Comparison of ENCODE assay signal across 31 cellular contexts in genomic region chr6:134703206-134703605, GRCh38.
"Had no signal": no experiment of that assay in that cellular context is flagged by ENCODE, and none has a peak within 500 bp of the region (broad histone marks: within the 10 kb centered on the region; RNA-seq: fewer than 3 reads in every experiment).

No MANE protein-coding gene starts in this region.

- DNase-seq: activated CD4-positive, alpha-beta T cell treated with anti-CD3 and anti-CD28 coated beads, Interleukin-2, amount 10 ng/mL, durations not matched to agents 7 days and 5 days; activated CD4-positive, CD25-positive, alpha-beta regulatory T cell treated with anti-CD3 and anti-CD28 coated beads, Interleukin-2, amount 50 U/mL, for 72 hours; activated CD8-positive, alpha-beta T cell treated with anti-CD3 and anti-CD28 coated beads for 36 hours; activated gamma-delta T cell treated with Interleukin-2 at 50 U/mL for 16 hours; activated naive CD4-positive, alpha-beta T cell treated with anti-CD3 and anti-CD28 coated beads, Interleukin-2, amount 50 U/mL, for 16 hours; activated T-cell treated with anti-CD3 and anti-CD28 coated beads, Interleukin-2, amount 50 U/mL, for 4 hours; amniotic stem cell; brain microvascular endothelial cell; caudate nucleus; cortex of kidney; effector memory CD8-positive, alpha-beta T cell; erythroblast; gastrocnemius medialis; glutamatergic neuron; hypothalamus; immature natural killer cell; kidney glomerular epithelial cell; left lung; naive thymus-derived CD4-positive, alpha-beta T cell; occipital lobe; right lobe of liver; stimulated activated CD4-positive, alpha-beta T cell treated with anti-CD3 and anti-CD28 coated beads, Interleukin-12 subunit alpha, Interleukin-12 subunit beta, amount 100 ng/mL, for 4 hours; stimulated activated CD4-positive, alpha-beta T cell treated with anti-CD3 and anti-CD28 coated beads, Interleukin-4, amount 100 ng/mL, for 1 hour; stimulated activated naive CD8-positive, alpha-beta T cell treated with anti-CD3 and anti-CD28 coated beads, Interleukin-15, Interleukin-2, amounts not matched to agents 100 U/mL and 50 U/mL, for 24 hours; T-helper 2 cell; testis; transverse colon had no signal

- H3K4me3 ChIP-seq: gastrocnemius medialis, left lung, neural progenitor cell, right lobe of liver, skin epidermis, testis, transverse colon had no signal

- H3K27me3 ChIP-seq: brain microvascular endothelial cell, gastrocnemius medialis, left lung, neural progenitor cell, right lobe of liver, testis, transverse colon had no signal

- H3K4me2 ChIP-seq: neural progenitor cell had no signal

- H3K4me1 ChIP-seq: gastrocnemius medialis had no signal

- H3K36me3 ChIP-seq: brain microvascular endothelial cell, gastrocnemius medialis, left lung, neural progenitor cell, right lobe of liver, transverse colon had no signal

- H2AFZ ChIP-seq: neural progenitor cell had no signal

- H3K9ac ChIP-seq: neural progenitor cell had no signal

- H3K27ac ChIP-seq: brain microvascular endothelial cell, gastrocnemius medialis, left lung, neural progenitor cell, right lobe of liver, skin epidermis, testis, transverse colon had no signal

- H3K9me3 ChIP-seq: gastrocnemius medialis, left lung, right lobe of liver, testis, transverse colon had no signal

- FAIRE-seq: astrocyte had no signal

- ATAC-seq: activated CD8-positive, alpha-beta T cell treated with anti-CD3 and anti-CD28 coated beads for 36 hours; activated T-cell treated with anti-CD3 and anti-CD28 coated beads, Interleukin-2, amount 50 U/mL, for 4 hours; activated T-helper 17 cell treated with anti-CD3 and anti-CD28 coated beads, Interleukin-2, amount 50 U/mL, for 72 hours; effector memory CD8-positive, alpha-beta T cell; gastrocnemius medialis; left lung; naive thymus-derived CD4-positive, alpha-beta T cell; right lobe of liver; stimulated activated naive CD8-positive, alpha-beta T cell treated with anti-CD3 and anti-CD28 coated beads, Interleukin-15, Interleukin-2, amounts not matched to agents 100 U/mL and 50 U/mL, for 24 hours had no signal
